In the genomic region with DNA sequence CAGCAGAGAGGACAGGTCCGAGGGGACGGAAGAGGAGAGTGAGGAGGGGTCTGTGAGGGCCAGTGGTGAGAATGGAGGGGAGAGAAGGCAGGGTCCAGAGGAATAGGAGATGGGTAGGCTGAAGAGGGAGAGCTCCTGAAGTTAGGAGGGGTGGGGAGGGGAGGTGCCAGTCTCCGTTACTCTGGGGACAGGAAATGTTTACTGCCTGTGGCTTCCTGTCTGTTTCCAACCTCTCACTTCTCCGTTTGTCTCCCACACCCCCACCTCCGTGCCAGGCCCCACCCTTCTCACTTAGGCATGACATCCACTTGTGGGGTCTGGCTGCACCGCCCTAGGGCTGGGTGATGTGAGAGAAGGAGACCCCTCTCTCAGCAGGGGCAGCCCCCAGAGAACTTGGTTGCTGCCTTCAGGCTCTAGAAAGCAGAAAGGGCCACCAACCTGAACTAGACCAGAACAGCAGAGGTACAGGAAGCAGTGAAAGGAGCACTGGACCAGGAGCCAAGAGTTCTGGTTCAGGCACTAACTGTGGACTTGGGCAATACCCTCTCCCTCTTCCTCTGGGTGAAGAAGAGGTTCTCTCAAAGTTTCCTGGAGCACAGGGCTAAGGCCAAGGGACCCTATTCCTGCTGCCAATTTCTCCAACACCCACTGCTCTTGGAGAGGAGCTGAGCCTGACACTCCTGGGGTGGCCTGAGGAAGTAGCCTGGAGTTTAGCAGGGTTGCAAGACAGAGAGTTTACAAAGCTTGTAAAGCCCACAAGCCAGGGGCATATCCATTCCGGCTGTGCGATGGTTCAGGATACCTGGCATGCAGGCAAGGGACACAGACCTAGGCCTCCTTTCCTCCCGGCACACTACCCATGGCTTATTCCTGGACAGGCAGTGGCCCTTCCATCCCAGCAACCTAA, we compare ENCODE assay signal across 9 cellular contexts. TPM values are rescaled to one million over a fixed set of nuclear protein-coding genes. Genes with fewer than 3 reads are reported as not detected.
DNase-seq lines count a peak whose midpoint lies in the region; ATAC-seq and TF ChIP-seq lines count a peak whose summit lies in the region.
"Had no signal": no experiment of that assay in that cellular context is flagged by ENCODE, and none has a peak within 500 bp of the region (broad histone marks: within the 10 kb centered on the region; RNA-seq: fewer than 3 reads in every experiment).

No MANE protein-coding gene starts in this region.

- no peaks in the 10 kb centered on the region for H3K9me3 ChIP-seq in SK-N-MC (ENCODE audit: low read depth, low read length)
- H3K9me3 ChIP-seq in left lung: no peaks in the 10 kb centered on the region

- H3K4me1 ChIP-seq in left lung: peaks cover 12 to 88% of the 10 kb centered on the region in 2 donors

- intact Hi-C loops in left lung (cut with DNase I): no loop called here

- DNase-seq in SK-N-MC (ENCODE audit: low read depth, low spot score): no peak
- peak; percentile 43 for DNase-seq in activated naive CD4-positive, alpha-beta T cell treated with anti-CD3 and anti-CD28 coated beads, Interleukin-2, amount 50 U/mL, for 16 hours
- DNase-seq in left lung: peak; percentile 72 to 88
- peak; percentile 79 for DNase-seq in stimulated activated CD8-positive, alpha-beta memory T cell treated with anti-CD3 and anti-CD28 coated beads, Interleukin-4, amount 100 ng/mL, for 48 hours
- DNase-seq in NCI-H2081 (lab: John Stamatoyannopoulos, UW): no peak
- DNase-seq in NCI-H2029 (lab: John Stamatoyannopoulos, UW): no peak

- peak overlapping the region; percentile 7 for H3K9ac ChIP-seq in SK-N-MC (ENCODE audit: insufficient read length)

- peaks cover 25% of the 10 kb centered on the region; the same call in 1 of the 2 replicates for H3K36me3 ChIP-seq in SK-N-MC (ENCODE audit: insufficient read depth, low read length)
- H3K36me3 ChIP-seq in left lung: peaks cover 0 to 26% of the 10 kb centered on the region in 2 donors

- TF ChIP-seq CTCF in left lung (IDR thresholded peaks at IDR 0.05): no peak

- ATAC-seq in GM21367 (IDR thresholded peaks at IDR 0.05; ENCODE audit: unreplicated experiment) (peak; percentile 67), left lung (peak; percentile 47), HG03520 (IDR thresholded peaks at IDR 0.05; ENCODE audit: unreplicated experiment) (no peak)

- peak overlapping the region; percentile 65 for H3K4me3 ChIP-seq in SK-N-MC
- H3K4me3 ChIP-seq in left lung: peak overlapping the region in 1 of 2 donors; percentile 82

- H3K27me3 ChIP-seq in left lung: no peaks in the 10 kb centered on the region

- H3K27ac ChIP-seq in SK-N-MC: no peak overlapping the region; the same call in 1 of the 2 replicates
- H3K27ac ChIP-seq in left lung: peak overlapping the region; percentile 73 to 87

RNA-seq across cellular contexts. Expression of a gene that starts 5.5 kb away (rescaled TPM):
- total RNA-seq in left lung: 100 to 1,000 TPM in 1 of 2 donors, 10 to 100 TPM in 1; 76.4 to 142 TPM

RNA-seq across cellular contexts. Expression of a gene that starts 29.0 kb away (rescaled TPM):
- total RNA-seq in left lung: 10 to 100 TPM; 18.1 to 19.0 TPM

RNA-seq across cellular contexts. Expression of a gene that starts 49.3 kb away (rescaled TPM):
- 10 to 100 TPM in 1 of 2 donors, under 1 TPM in 1; 0.99 to 10.3 TPM for total RNA-seq in left lung
- total RNA-seq: renal cortical epithelial cell had no signal

RNA-seq across cellular contexts. Expression of a gene that starts 59.9 kb away (rescaled TPM):
- 1 to 10 TPM in 1 of 2 donors, under 1 TPM in 1; 0.47 to 1.4 TPM for total RNA-seq in left lung

Comparison
In these comparisons a context has a peak if more than half of its experiments do, and no peak if none do; other contexts are left out.
1. DNase-seq: peak in activated naive CD4-positive, alpha-beta T cell treated with anti-CD3 and anti-CD28 coated beads, Interleukin-2, amount 50 U/mL, for 16 hours (single experiment), left lung (2 of 2) and stimulated activated CD8-positive, alpha-beta memory T cell treated with anti-CD3 and anti-CD28 coated beads, Interleukin-4, amount 100 ng/mL, for 48 hours (single experiment); none in SK-N-MC (single experiment), NCI-H2081 (0 of 2) and NCI-H2029 (single experiment).